In genomic region chr1:35187816-35188342, GRCh38 we compare ENCODE assay signal across 1 cellular context.
TF ChIP-seq lines count a peak whose summit lies in the region.

No MANE protein-coding gene starts in this region.

TF ChIP-seq in endothelial cell of umbilical vein, 7 proteins besides CTCF, POLR2A, EP300 and RAD21 (continued from another document):
- TF ChIP-seq FOS (IDR thresholded peaks at IDR 0.05; ENCODE audit: borderline replicate concordance, insufficient read depth, low read length) (no peak), MYC (IDR thresholded peaks at IDR 0.05; ENCODE audit: low read depth, low read length) (no peak), EZH2 (IDR thresholded peaks at IDR 0.05; ENCODE audit: borderline replicate concordance, low read depth, low read length, severe bottlenecking) (no peak), JUN (IDR thresholded peaks at IDR 0.05; ENCODE audit: borderline replicate concordance, insufficient read depth, insufficient read length, low read depth) (no peak), MAX (IDR thresholded peaks at IDR 0.05; ENCODE audit: insufficient read depth, insufficient read length) (no peak)
